Comparison of ENCODE assay signal across 19 cellular contexts in genomic region chr1:208272311-208272710, GRCh38. TPM values are rescaled to one million over a fixed set of nuclear protein-coding genes. Genes with fewer than 3 reads are reported as not detected.
DNase-seq lines count a peak whose midpoint lies in the region; ATAC-seq and TF ChIP-seq lines count a peak whose summit lies in the region.
"Had no signal": no experiment of that assay in that cellular context is flagged by ENCODE, and none has a peak within 500 bp of the region (broad histone marks: within the 10 kb centered on the region; RNA-seq: fewer than 3 reads in every experiment).

No MANE protein-coding gene starts in this region.

- H3K9me3 Mint-ChIP-seq in CD4-positive, alpha-beta memory T cell = no peaks in the 10 kb centered on the region
- no peaks in the 10 kb centered on the region for H3K9me3 Mint-ChIP-seq in CD14-positive monocyte
- H3K9me3 Mint-ChIP-seq: HFFc6 had no signal

- H3K27me3 Mint-ChIP-seq in CD4-positive, alpha-beta memory T cell = peaks cover 32 to 56% of the 10 kb centered on the region in 2 donors
- H3K27me3 Mint-ChIP-seq in CD14-positive monocyte (ENCODE audit: low read depth in 3 of 3) = peaks cover 17 to 28% (median 17%) of the 10 kb centered on the region in 3 donors

- H3K36me3 ChIP-seq in CD4-positive, alpha-beta memory T cell (ENCODE audit: insufficient read depth, low read length) = no peaks in the 10 kb centered on the region

- H3K27ac Mint-ChIP-seq in CD4-positive, alpha-beta memory T cell = no peak overlapping the region
- H3K27ac Mint-ChIP-seq in CD14-positive monocyte = no peak overlapping the region
- H3K27ac Mint-ChIP-seq: CD4-positive, CD25-positive, alpha-beta regulatory T cell; HFFc6 had no signal

- H3K4me3 ChIP-seq in CD4-positive, alpha-beta memory T cell (ENCODE audit: low read length in 2 of 2) = no peak overlapping the region
- H3K4me3 ChIP-seq: GM23248, K562 had no signal

- peak; percentile 29 for DNase-seq in DMS 273 treated with DMSO at 0.1 percent for 48 hours (lab: John Stamatoyannopoulos, UW)
- DNase-seq in NCI-H1694 (lab: John Stamatoyannopoulos, UW) = peak; percentile 64
- peak; percentile 69 for DNase-seq in NCI-H82 (lab: John Stamatoyannopoulos, UW)
- DNase-seq in left kidney (ENCODE audit: low read depth, low spot score) = peak; percentile 39
- DNase-seq in 8988T = no peak
- no peak for DNase-seq in CD4-positive, alpha-beta memory T cell
- DNase-seq in CD14-positive monocyte (ENCODE audit: low spot score) = no peak
- DNase-seq: Calu3; CD4-positive, CD25-positive, alpha-beta regulatory T cell; DMS79 treated with DMSO at 0.1 percent for 48 hours; GF-D8; GM23248; HFFc6; NCI-H1092 treated with DMSO at 0.1 percent for 48 hours; NCI-H187; SIG-M5 had no signal

- H3K4me1 ChIP-seq in CD4-positive, alpha-beta memory T cell (ENCODE audit: insufficient read depth, low read length) = no peaks in the 10 kb centered on the region

- H3K9me3 ChIP-seq in CD4-positive, alpha-beta memory T cell (ENCODE audit: control insufficient read depth in 1 of 2, low read length in 2 of 2) = no peaks in the 10 kb centered on the region

- ATAC-seq in GM19397 (IDR thresholded peaks at IDR 0.05; ENCODE audit: unreplicated experiment) = no peak
- ATAC-seq: K562 had no signal

- H3K4me1 Mint-ChIP-seq in CD4-positive, alpha-beta memory T cell = no peaks in the 10 kb centered on the region
- H3K4me1 Mint-ChIP-seq in CD14-positive monocyte = no peaks in the 10 kb centered on the region
- H3K4me1 Mint-ChIP-seq: CD4-positive, CD25-positive, alpha-beta regulatory T cell had no signal

- POLR2A ChIA-PET in CD4-positive, alpha-beta memory T cell (lab: Charles Lee; ENCODE audit: partially characterized antibody) = no interaction called here

- no peak for TF ChIP-seq CTCF in CD14-positive monocyte (IDR thresholded peaks at IDR 0.05)

- H3K4me3 Mint-ChIP-seq in CD4-positive, alpha-beta memory T cell = no peak overlapping the region
- H3K4me3 Mint-ChIP-seq in CD14-positive monocyte = no peak overlapping the region
- H3K4me3 Mint-ChIP-seq: CD4-positive, CD25-positive, alpha-beta regulatory T cell; HFFc6 had no signal

- no peaks in the 10 kb centered on the region for H3K36me3 Mint-ChIP-seq in CD4-positive, alpha-beta memory T cell
- no peaks in the 10 kb centered on the region for H3K36me3 Mint-ChIP-seq in CD14-positive monocyte
- H3K36me3 Mint-ChIP-seq: CD4-positive, CD25-positive, alpha-beta regulatory T cell had no signal

- CTCF ChIA-PET in CD4-positive, alpha-beta memory T cell (lab: Charles Lee; ENCODE audit: partially characterized antibody) = no interaction called here

- no peaks in the 10 kb centered on the region for H3K27me3 ChIP-seq in CD4-positive, alpha-beta memory T cell (ENCODE audit: insufficient read depth, low read length)

- intact Hi-C loops in CD4-positive, alpha-beta memory T cell (cut with micrococcal nuclease) = no loop called here
- intact Hi-C loops in CD14-positive monocyte (cut with micrococcal nuclease) = no loop called here

- no peak overlapping the region for H3K27ac ChIP-seq in CD4-positive, alpha-beta memory T cell (ENCODE audit: low read depth, low read length)
- H3K27ac ChIP-seq: GM23248, HL-60 had no signal

RNA-seq across cellular contexts. Expression of gene PLXNA2, which starts 28.1 kb away (rescaled TPM):
- total RNA-seq in CD4-positive, alpha-beta memory T cell = 1 to 10 TPM; 3.5 to 4.0 TPM
- under 1 TPM; 0.10 to 0.11 TPM for polyA plus RNA-seq in CD4-positive, alpha-beta memory T cell
- 1 to 10 TPM in 1 of 2 donors, under 1 TPM in 1; 0.75 to 1.1 TPM for polyA plus RNA-seq in CD14-positive monocyte

Comparison
In these comparisons a context has a peak if more than half of its experiments do, and no peak if none do; other contexts are left out.
1. DNase-seq: peak in DMS 273 treated with DMSO at 0.1 percent for 48 hours (single experiment), NCI-H1694 (single experiment), NCI-H82 (single experiment) and left kidney (single experiment); none in 8988T (single experiment), CD4-positive, alpha-beta memory T cell (0 of 5) and CD14-positive monocyte (single experiment).